ENCODE assay signal across 17 cellular contexts in the genomic region with DNA sequence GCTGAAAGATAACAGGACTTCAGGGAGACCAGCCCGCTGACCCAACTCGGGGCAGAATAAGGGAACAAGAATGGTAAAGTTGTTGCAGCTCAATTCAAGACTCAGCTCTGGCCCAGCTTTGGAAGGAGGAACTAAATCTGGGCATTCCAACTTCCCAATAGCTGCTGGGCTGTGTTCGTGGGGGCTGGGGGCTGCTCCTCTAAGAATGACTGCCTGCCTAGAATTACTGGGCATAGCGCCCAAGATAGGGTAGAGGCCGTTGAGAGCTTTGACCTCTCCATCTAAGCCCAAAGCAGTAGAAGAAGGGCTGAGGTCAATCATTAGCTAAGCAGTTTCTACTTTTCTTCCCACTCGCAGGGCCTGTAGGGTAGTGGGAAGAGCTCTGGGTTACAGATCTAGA. TPM values are rescaled to one million over a fixed set of nuclear protein-coding genes. Genes with fewer than 3 reads are reported as not detected.
DNase-seq lines count a peak whose midpoint lies in the region; ATAC-seq and TF ChIP-seq lines count a peak whose summit lies in the region.
"Had no signal": no experiment of that assay in that cellular context is flagged by ENCODE, and none has a peak within 500 bp of the region (broad histone marks: within the 10 kb centered on the region; RNA-seq: fewer than 3 reads in every experiment).

No MANE protein-coding gene starts in this region.

- no peak overlapping the region for H3K9ac ChIP-seq in mucosa of rectum (ENCODE audit: low read depth in 1 of 2, low read length in 2 of 2)

- TF ChIP-seq POLR2A in heart left ventricle (IDR thresholded peaks at IDR 0.05), result peak in 1 of 2 donors; percentile 10

- intact Hi-C loops in heart left ventricle (cut with DNase I) (no loop called here), Right ventricle myocardium superior (cut with DNase I) (no loop called here), upper lobe of right lung (cut with DNase I) (no loop called here)

- ATAC-seq in heart left ventricle (no peak), Right ventricle myocardium superior (ENCODE audit: poor library complexity) (no peak), upper lobe of right lung (no peak), HG02870 (IDR thresholded peaks at IDR 0.05; ENCODE audit: unreplicated experiment) (no peak)
- ATAC-seq: A549, HCT116 had no signal

- WGBS in heart left ventricle, 4 donors, result 27 to 51% (median 40%) methylated on average over 6 of the region's 6 CpGs

- TF ChIP-seq CTCF in heart left ventricle (IDR thresholded peaks at IDR 0.05) (no peak), fibroblast of mammary gland (conservative IDR thresholded peaks at IDR 0.05; ENCODE audit: control insufficient read depth, insufficient read depth, low read depth, low read length) (no peak), upper lobe of right lung (IDR thresholded peaks at IDR 0.05) (no peak)

- H3K36me3 ChIP-seq in heart left ventricle (peaks cover 0 to 24% (median 18%) of the 10 kb centered on the region in 9 donors), mucosa of rectum (ENCODE audit: control insufficient read depth in 2 of 2, insufficient read depth in 2 of 2, low read length in 2 of 2) (peaks cover under 1 to 7% of the 10 kb centered on the region in 2 donors), upper lobe of right lung (no peaks in the 10 kb centered on the region)

- H3K4me1 ChIP-seq in heart left ventricle (peaks cover 0 to 49% (median 23%) of the 10 kb centered on the region in 12 donors), mucosa of rectum (ENCODE audit: control insufficient read depth in 2 of 2, insufficient read depth in 2 of 2, low read length in 2 of 2) (peaks cover 30 to 34% of the 10 kb centered on the region in 2 donors), upper lobe of right lung (peaks cover 14% of the 10 kb centered on the region)

- H3K27me3 ChIP-seq in heart left ventricle, result no peaks in the 10 kb centered on the region
- no peaks in the 10 kb centered on the region for H3K27me3 ChIP-seq in mucosa of rectum (ENCODE audit: control insufficient read depth in 2 of 2, insufficient read depth in 2 of 2, low read length in 2 of 2)
- H3K27me3 ChIP-seq in upper lobe of right lung, result no peaks in the 10 kb centered on the region

- H3K27ac ChIP-seq in heart left ventricle, result peak overlapping the region; percentile 87 to 99 (median 95)
- peak overlapping the region; percentile 26 to 78 for H3K27ac ChIP-seq in mucosa of rectum (ENCODE audit: low read depth in 2 of 2, low read length in 2 of 2)
- H3K27ac ChIP-seq in upper lobe of right lung, result no peak overlapping the region
- H3K27ac ChIP-seq: A549 had no signal

- DNase-seq in heart left ventricle (peak in 1 of 5 donors; percentile 46), Right ventricle myocardium superior (no peak), fibroblast of mammary gland (ENCODE audit: low read depth) (no peak), upper lobe of right lung (no peak), kidney glomerular epithelial cell (lab: John Stamatoyannopoulos, UW) (no peak), T-helper 2 cell (no peak)
- DNase-seq: activated CD4-positive, alpha-beta T cell treated with anti-CD3 and anti-CD28 coated beads, Interleukin-2, amount 50 U/mL, for 1 hour; activated effector memory CD4-positive, alpha-beta T cell treated with anti-CD3 and anti-CD28 coated beads, Interleukin-2, amount 50 U/mL, for 16 hours; central memory CD4-positive, alpha-beta T cell; DMS153; NCI-H774 had no signal

- H3K4me3 ChIP-seq in heart left ventricle (peak overlapping the region; percentile 39 to 85 (median 64)), fibroblast of mammary gland (ENCODE audit: control insufficient read depth, low read depth, low read length) (peak overlapping the region; percentile 24), mucosa of rectum (ENCODE audit: low read length in 2 of 2) (no peak overlapping the region), upper lobe of right lung (peak overlapping the region; percentile 52)
- H3K4me3 ChIP-seq: A549, lung had no signal

- no peaks in the 10 kb centered on the region for H3K9me3 ChIP-seq in heart left ventricle
- no peaks in the 10 kb centered on the region for H3K9me3 ChIP-seq in mucosa of rectum (ENCODE audit: control insufficient read depth in 2 of 2, low read length in 2 of 2)
- H3K9me3 ChIP-seq in upper lobe of right lung, result no peaks in the 10 kb centered on the region
- H3K9me3 ChIP-seq: A549 had no signal

RNA-seq across cellular contexts. Expression of a gene that starts 1.3 kb away (rescaled TPM):
- total RNA-seq in heart left ventricle (1,000 to 10,000 TPM; 2,591 to 6,997 (median 5,230) TPM), Right ventricle myocardium superior (4,881 TPM), upper lobe of right lung (63.6 TPM)
- polyA plus RNA-seq in heart left ventricle, result over 10,000 TPM in 1 of 2 donors, 1,000 to 10,000 TPM in 1; 4,008 to 10,560 TPM
- total RNA-seq: SK-MEL-5 had no signal
- polyA plus RNA-seq: A549 had no signal

RNA-seq across cellular contexts. Expression of a gene that starts 41.5 kb away (rescaled TPM):
- total RNA-seq in heart left ventricle (1 to 10 TPM in 8 of 9 donors, under 1 TPM in 1; 0.94 to 8.5 (median 2.2) TPM), Right ventricle myocardium superior (1.5 TPM), upper lobe of right lung (40.6 TPM)
- 1 to 10 TPM; 2.7 to 5.4 TPM for polyA plus RNA-seq in heart left ventricle

Comparison
In these comparisons a context has a peak if more than half of its experiments do, and no peak if none do; other contexts are left out.
1. H3K4me3 ChIP-seq: peak in heart left ventricle (12 of 12), fibroblast of mammary gland (single experiment) and upper lobe of right lung (single experiment); none in mucosa of rectum (0 of 2).
2. RNA of a gene that starts 1.3 kb away (total RNA-seq): 2,591 to 6,997 TPM in heart left ventricle and 4,881 TPM in Right ventricle myocardium superior (single experiment); 63.6 TPM in upper lobe of right lung (single experiment); every median in the first group is over 10 times any median in the second.